Comparison of ENCODE assay signal across 4 cellular contexts in genomic region chr2:86912106-86912505, GRCh38. TPM values are rescaled to one million over a fixed set of nuclear protein-coding genes. Genes with fewer than 3 reads are reported as not detected.
"Had no signal": no experiment of that assay in that cellular context is flagged by ENCODE, and none has a peak within 500 bp of the region (broad histone marks: within the 10 kb centered on the region; RNA-seq: fewer than 3 reads in every experiment).

No MANE protein-coding gene starts in this region.

RNA-seq across cellular contexts. Expression of gene CD8B, which starts 50.4 kb away (rescaled TPM):
- total RNA-seq: LHCN-M2, M059J, MCF 10A, NCI-H460 had no signal
